Comparison of ENCODE assay signal across 8 cellular contexts in the genomic region with DNA sequence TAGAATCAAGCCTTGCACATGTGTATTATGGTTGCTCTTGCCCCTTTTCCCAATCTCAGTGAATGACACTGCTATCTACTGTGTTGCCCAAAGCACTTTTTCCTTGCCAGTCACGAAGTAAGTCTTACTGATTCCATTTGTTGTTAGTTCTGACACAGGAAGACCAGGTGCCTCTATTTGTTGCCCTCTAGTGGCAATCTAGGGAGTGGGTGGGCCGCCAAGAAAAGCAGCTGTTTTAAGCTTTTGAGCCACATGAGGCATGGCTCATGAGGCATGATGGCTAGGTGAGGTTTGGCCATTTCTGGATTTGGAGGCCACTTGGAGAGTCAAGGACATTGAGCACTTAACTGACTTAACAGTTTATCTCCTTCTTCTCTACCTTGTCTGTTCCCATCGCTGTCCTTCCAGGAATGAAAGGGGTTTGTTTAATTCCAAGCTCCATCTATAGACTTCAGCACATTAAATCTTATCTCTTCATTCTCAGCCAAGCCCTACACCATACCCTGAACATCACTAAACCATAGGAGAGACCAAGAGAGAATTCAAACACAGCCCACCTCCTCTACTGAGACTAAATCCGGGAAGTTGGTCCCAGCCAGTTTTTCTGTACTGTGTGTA.
DNase-seq lines count a peak whose midpoint lies in the region; ATAC-seq and TF ChIP-seq lines count a peak whose summit lies in the region.

No MANE protein-coding gene starts in this region.

- DNase-seq in SIG-M5 treated with dmso at 0.1 percent for 504 hours (lab: John Stamatoyannopoulos, UW; ENCODE audit: unreplicated experiment) = peak; percentile 37
- DNase-seq in SIG-M5 (lab: John Stamatoyannopoulos, UW) = no peak
- DNase-seq in MV-4-11 (lab: John Stamatoyannopoulos, UW) = peak; percentile 42
- DNase-seq in activated B cell treated with CpG ODN at 0.5 μM for 24 hours = peak; percentile 16
- DNase-seq in choroid plexus epithelial cell (ENCODE audit: low read depth) = peak; percentile 77
- DNase-seq in mesothelial cell of epicardium (ENCODE audit: low spot score in 2 of 2, unreplicated experiment in 2 of 2) = peak in 1 of 2 experiments; percentile 60
- peak; percentile 31 for DNase-seq in stomach

- H3K27me3 ChIP-seq in stomach = no peaks in the 10 kb centered on the region

- H3K27me3 Mint-ChIP-seq in activated B cell treated with CpG ODN at 0.5 μM for 24 hours = peaks cover 1% of the 10 kb centered on the region
- no peaks in the 10 kb centered on the region for H3K27me3 Mint-ChIP-seq in mesothelial cell of epicardium (ENCODE audit: low read depth)

- ATAC-seq in activated B cell treated with CpG ODN at 0.5 μM for 24 hours (ENCODE audit: low read depth) (peak; percentile 65), GM18870 (IDR thresholded peaks at IDR 0.05; ENCODE audit: unreplicated experiment) (no peak)

- H3K36me3 Mint-ChIP-seq in activated B cell treated with CpG ODN at 0.5 μM for 24 hours (ENCODE audit: low read depth) = no peaks in the 10 kb centered on the region
- H3K36me3 Mint-ChIP-seq in mesothelial cell of epicardium = peaks cover 38% of the 10 kb centered on the region

- H3K4me1 ChIP-seq in stomach = no peaks in the 10 kb centered on the region

- TF ChIP-seq CTCF in activated B cell treated with CpG ODN at 0.5 μM for 24 hours (IDR thresholded peaks at IDR 0.05) (peak; percentile 47), choroid plexus epithelial cell (conservative IDR thresholded peaks at IDR 0.05; ENCODE audit: low read depth, low read length) (peak; percentile 88), mesothelial cell of epicardium (IDR thresholded peaks at IDR 0.05; ENCODE audit: unreplicated experiment) (peak; percentile 52), stomach (IDR thresholded peaks at IDR 0.05) (peak in 4 of 7 experiments; percentile 17 to 52 (median 32))

- CTCF ChIA-PET in activated B cell treated with CpG ODN at 0.5 μM for 24 hours (lab: Charles Lee) = interaction anchor here (0.7 to 4.3 kb wide), 16 partner anchors 9 to 666 kb away, joined by 3 to 27 read pairs (median 4); no protein-coding TSS in a partner anchor

- H3K9me3 ChIP-seq in stomach = no peaks in the 10 kb centered on the region

- H3K4me3 ChIP-seq in choroid plexus epithelial cell (ENCODE audit: low read depth, low read length) (no peak overlapping the region), stomach (no peak overlapping the region)

- 58 to 72% (median 63%) methylated on average over 4 of the region's 4 CpGs for WGBS in stomach, 5 donors

- no peak overlapping the region for H3K4me3 Mint-ChIP-seq in activated B cell treated with CpG ODN at 0.5 μM for 24 hours
- H3K4me3 Mint-ChIP-seq in mesothelial cell of epicardium = no peak overlapping the region

- no peak for TF ChIP-seq POLR2A in stomach (IDR thresholded peaks at IDR 0.05)

- H3K4me1 Mint-ChIP-seq in activated B cell treated with CpG ODN at 0.5 μM for 24 hours (no peaks in the 10 kb centered on the region), mesothelial cell of epicardium (no peaks in the 10 kb centered on the region)

- H3K36me3 ChIP-seq in stomach = peaks cover 11 to 57% (median 48%) of the 10 kb centered on the region in 4 donors

- no peak overlapping the region for H3K27ac Mint-ChIP-seq in activated B cell treated with CpG ODN at 0.5 μM for 24 hours
- peak overlapping the region; percentile 1 for H3K27ac Mint-ChIP-seq in mesothelial cell of epicardium

- POLR2A ChIA-PET in activated B cell treated with CpG ODN at 0.5 μM for 24 hours (lab: Charles Lee) = interaction anchor here (0.6 kb wide), 1 partner anchor 546 kb away, joined by 3 read pairs; no protein-coding TSS in a partner anchor

- TF ChIP-seq EP300 in stomach (IDR thresholded peaks at IDR 0.05) = no peak

- H3K9me3 Mint-ChIP-seq in activated B cell treated with CpG ODN at 0.5 μM for 24 hours (no peaks in the 10 kb centered on the region), mesothelial cell of epicardium (no peaks in the 10 kb centered on the region)

- intact Hi-C loops in activated B cell treated with CpG ODN at 0.5 μM for 24 hours (cut with micrococcal nuclease) = no loop called here
- intact Hi-C loops in stomach (cut with DNase I; ENCODE audit: low total_unique reads) = no loop called here

- no peak overlapping the region for H3K27ac ChIP-seq in stomach

Comparison
In these comparisons a context has a peak if more than half of its experiments do, and no peak if none do; other contexts are left out.
1. CTCF ChIP-seq: peak in every context shown above with its lines; median percentile 88 in choroid plexus epithelial cell; 52 in mesothelial cell of epicardium; 47 in activated B cell treated with CpG ODN at 0.5 μM for 24 hours; 32 in stomach.